Comparison of ENCODE assay signal across 13 cellular contexts in the genomic region with DNA sequence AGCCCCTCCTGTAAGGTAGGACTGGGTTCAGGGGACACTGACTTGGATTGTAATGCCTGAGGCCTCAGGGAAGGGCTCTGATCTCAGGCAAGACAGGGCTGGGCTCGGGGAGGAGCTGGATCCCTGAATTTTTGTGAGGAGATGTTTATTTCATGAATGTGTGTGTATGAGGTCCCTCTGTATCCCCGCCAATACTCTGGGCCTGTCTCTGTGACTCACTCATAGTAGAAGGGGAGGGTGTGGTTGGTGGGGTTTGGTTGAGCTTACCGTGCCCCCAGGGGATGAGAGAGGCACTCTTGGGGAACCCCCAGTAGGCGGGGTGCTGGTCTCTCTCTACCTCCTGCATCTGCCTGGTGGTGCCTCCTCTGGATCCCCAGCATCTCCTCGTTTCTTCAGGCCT. TPM values are rescaled to one million over a fixed set of nuclear protein-coding genes. Genes with fewer than 3 reads are reported as not detected.
DNase-seq lines count a peak whose midpoint lies in the region; ATAC-seq and TF ChIP-seq lines count a peak whose summit lies in the region.
"Had no signal": no experiment of that assay in that cellular context is flagged by ENCODE, and none has a peak within 500 bp of the region (broad histone marks: within the 10 kb centered on the region; RNA-seq: fewer than 3 reads in every experiment).

No MANE protein-coding gene starts in this region.

- no peaks in the 10 kb centered on the region for H3K36me3 ChIP-seq in breast epithelium
- H3K36me3 ChIP-seq: WERI-Rb-1 had no signal

- ATAC-seq in HG03108 (IDR thresholded peaks at IDR 0.05; ENCODE audit: unreplicated experiment), result peak; percentile 56
- peak; percentile 96 for ATAC-seq in activated naive CD8-positive, alpha-beta T cell treated with anti-CD3 and anti-CD28 coated beads, Interleukin-2, amount 50 U/mL, for 24 hours

- intact Hi-C loops in MCF 10A (cut with micrococcal nuclease) (no loop called here), breast epithelium (cut with DNase I; ENCODE audit: low total_unique reads) (no loop called here)

- no peaks in the 10 kb centered on the region for H3K27me3 ChIP-seq in breast epithelium

- peak; percentile 61 for DNase-seq in MCF 10A (ENCODE audit: unreplicated experiment)
- no peak for DNase-seq in breast epithelium (ENCODE audit: low spot score in 2 of 2)
- DNase-seq in activated naive CD8-positive, alpha-beta T cell treated with anti-CD3 and anti-CD28 coated beads, Interleukin-2, amount 50 U/mL, for 24 hours, result no peak
- DNase-seq in nucleus accumbens (lab: John Stamatoyannopoulos, UW), result no peak
- no peak for DNase-seq in NCI-H2081 (lab: John Stamatoyannopoulos, UW)
- DNase-seq in GM10248 (ENCODE audit: extremely low spot score), result no peak
- no peak for DNase-seq in mucosa of gallbladder (ENCODE audit: low spot score)
- DNase-seq: activated effector memory CD4-positive, alpha-beta T cell treated with Interleukin-2 at 50 U/mL for 16 hours; midbrain; NCI-H2029; RPMI8226; WERI-Rb-1 had no signal

- H3K27me3 Mint-ChIP-seq in MCF 10A (ENCODE audit: insufficient read depth, unreplicated experiment), result no peaks in the 10 kb centered on the region
- H3K27me3 Mint-ChIP-seq in activated naive CD8-positive, alpha-beta T cell treated with anti-CD3 and anti-CD28 coated beads, Interleukin-2, amount 50 U/mL, for 24 hours, result peaks cover 10% of the 10 kb centered on the region

- peaks cover 17% of the 10 kb centered on the region for H3K4me1 Mint-ChIP-seq in MCF 10A (ENCODE audit: insufficient read depth, unreplicated experiment)
- H3K4me1 Mint-ChIP-seq in activated naive CD8-positive, alpha-beta T cell treated with anti-CD3 and anti-CD28 coated beads, Interleukin-2, amount 50 U/mL, for 24 hours, result no peaks in the 10 kb centered on the region

- CTCF ChIA-PET in MCF 10A (lab: Yijun Ruan, JAX), result interaction anchor here (0.5 to 1.4 kb wide), 7 partner anchors 9 to 130 kb away, joined by 3 to 6 read pairs (median 3); no protein-coding TSS in a partner anchor
- CTCF ChIA-PET in GM10248 (lab: Yijun Ruan, JAX), result interaction anchor here (1.3 to 1.9 kb wide), 3 partner anchors 9 to 65 kb away, joined by 4 to 18 read pairs (median 5); no protein-coding TSS in a partner anchor

- H3K36me3 Mint-ChIP-seq in MCF 10A (ENCODE audit: insufficient read depth, unreplicated experiment), result no peaks in the 10 kb centered on the region
- no peaks in the 10 kb centered on the region for H3K36me3 Mint-ChIP-seq in activated naive CD8-positive, alpha-beta T cell treated with anti-CD3 and anti-CD28 coated beads, Interleukin-2, amount 50 U/mL, for 24 hours (ENCODE audit: low read depth)

- TF ChIP-seq CTCF in MCF 10A (IDR thresholded peaks at IDR 0.05; ENCODE audit: unreplicated experiment) (no peak), breast epithelium (IDR thresholded peaks at IDR 0.05) (no peak), GM10248 (IDR thresholded peaks at IDR 0.05; ENCODE audit: control extremely low read depth, extremely low read depth, low read depth, missing control alignments) (no peak)

- H3K9me3 ChIP-seq in breast epithelium, result no peaks in the 10 kb centered on the region

- H3K27ac ChIP-seq in breast epithelium, result no peak overlapping the region
- H3K27ac ChIP-seq: WERI-Rb-1 had no signal

- TF ChIP-seq POLR2A in breast epithelium (IDR thresholded peaks at IDR 0.05), result no peak

- H3K9me3 Mint-ChIP-seq in MCF 10A (ENCODE audit: unreplicated experiment), result no peaks in the 10 kb centered on the region
- H3K9me3 Mint-ChIP-seq in activated naive CD8-positive, alpha-beta T cell treated with anti-CD3 and anti-CD28 coated beads, Interleukin-2, amount 50 U/mL, for 24 hours, result no peaks in the 10 kb centered on the region

- no peak overlapping the region for H3K4me3 Mint-ChIP-seq in MCF 10A (ENCODE audit: unreplicated experiment)
- no peak overlapping the region for H3K4me3 Mint-ChIP-seq in activated naive CD8-positive, alpha-beta T cell treated with anti-CD3 and anti-CD28 coated beads, Interleukin-2, amount 50 U/mL, for 24 hours

- POLR2A ChIA-PET in MCF 10A (lab: Yijun Ruan, JAX) (interaction anchor here (0.8 to 1.6 kb wide), 2 partner anchors 27 to 50 kb away, joined by 3 read pairs; no protein-coding TSS in a partner anchor), GM10248 (lab: Yijun Ruan, JAX) (no interaction called here)

- no peak overlapping the region for H3K4me3 ChIP-seq in breast epithelium

- H3K4me1 ChIP-seq in breast epithelium, result no peaks in the 10 kb centered on the region

- BruUV-seq in MCF 10A (replicated peaks; lab: Mats Ljungman, UMichigan), result no TSS peak

- H3K27ac Mint-ChIP-seq in MCF 10A (ENCODE audit: low read depth, unreplicated experiment), result peak overlapping the region; percentile 69
- no peak overlapping the region for H3K27ac Mint-ChIP-seq in activated naive CD8-positive, alpha-beta T cell treated with anti-CD3 and anti-CD28 coated beads, Interleukin-2, amount 50 U/mL, for 24 hours

RNA-seq across cellular contexts. Expression of a gene that starts 28.1 kb away (rescaled TPM):
- 1,984 and 2,115 TPM in 2 replicates for total RNA-seq in MCF 10A (2022)
- total RNA-seq in breast epithelium, result 1,000 to 10,000 TPM in 2 of 3 donors, 100 to 1,000 TPM in 1; 852 to 1,731 (median 1,290) TPM
- total RNA-seq in mucosa of gallbladder, result 518 TPM

RNA-seq across cellular contexts. Expression of a gene that starts 32.9 kb away (rescaled TPM):
- total RNA-seq in MCF 10A (2022), result 0.21 TPM in 1 of 2 replicates, not detected in the other
- total RNA-seq in breast epithelium, result under 1 TPM in 1 of 3 donors, not detected in 2; under 0.01 TPM
- 0.14 TPM for total RNA-seq in mucosa of gallbladder

RNA-seq across cellular contexts. Expression of a gene that starts 51.4 kb away (rescaled TPM):
- total RNA-seq in MCF 10A (2022), result 37.6 and 45.9 TPM in 2 replicates
- 10 to 100 TPM; 28.2 to 31.6 (median 30.9) TPM for total RNA-seq in breast epithelium
- total RNA-seq in mucosa of gallbladder, result 42.9 TPM
